21 cellular contexts compared by ENCODE assay signal in genomic region chr6:113671440-113671839, GRCh38.
A peak's percentile ranks its signal among the peaks of the same experiment; 100 is the strongest.
DNase-seq lines count a peak whose midpoint lies in the region; ATAC-seq and TF ChIP-seq lines count a peak whose summit lies in the region.
"Had no signal": no experiment of that assay in that cellular context is flagged by ENCODE, and none has a peak within 500 bp of the region (broad histone marks: within the 10 kb centered on the region; RNA-seq: fewer than 3 reads in every experiment).

No MANE protein-coding gene starts in this region.

- H3K27me3 ChIP-seq in GM23338 (ENCODE audit: insufficient read depth) = no peaks in the 10 kb centered on the region
- H3K27me3 ChIP-seq in neutrophil = no peaks in the 10 kb centered on the region
- H3K27me3 ChIP-seq: ascending aorta, BE2C had no signal

- H3K36me3 ChIP-seq in GM23338 (ENCODE audit: insufficient read depth) = no peaks in the 10 kb centered on the region
- H3K36me3 ChIP-seq in neutrophil = no peaks in the 10 kb centered on the region
- H3K36me3 ChIP-seq: ascending aorta, BE2C had no signal

- no peak overlapping the region for H3K27ac ChIP-seq in GM23338 (ENCODE audit: low read depth)
- peak overlapping the region; percentile 35 for H3K27ac ChIP-seq in neutrophil
- H3K27ac ChIP-seq: ascending aorta, KMS-11 had no signal

- H3K36me3 Mint-ChIP-seq in GM23338 (ENCODE audit: low read depth) (no peaks in the 10 kb centered on the region), progenitor cell of endocrine pancreas (ENCODE audit: insufficient read depth) (no peaks in the 10 kb centered on the region)
- no peaks in the 10 kb centered on the region for H3K36me3 Mint-ChIP-seq in dendritic cell treated with granulocyte-macrophage colony-stimulating factor and Interleukin-4, amounts not matched to agents 40 ng/mL and 50 ng/mL, for 4 days (ENCODE audit: low read depth)
- H3K36me3 Mint-ChIP-seq in activated naive CD4-positive, alpha-beta T cell treated with anti-CD3 and anti-CD28 coated beads, Interleukin-2, amount 50 U/mL, for 72 hours = no peaks in the 10 kb centered on the region
- H3K36me3 Mint-ChIP-seq: activated naive CD4-positive, alpha-beta T cell treated with anti-CD3 and anti-CD28 coated beads, Interleukin-2, amount 10 ng/mL, durations not matched to agents 7 days and 5 days had no signal

- no peaks in the 10 kb centered on the region for H3K79me2 ChIP-seq in GM23338 (replicated peaks; ENCODE audit: insufficient read depth)

- H2AFZ ChIP-seq in GM23338 = peak overlapping the region; percentile 33; the same call in 1 of the 2 replicates

- H3K9me2 ChIP-seq in GM23338 (ENCODE audit: insufficient read depth) = no peaks in the 10 kb centered on the region

- H3K9me3 ChIP-seq in neutrophil = no peaks in the 10 kb centered on the region
- H3K9me3 ChIP-seq: ascending aorta, BE2C had no signal

- no peaks in the 10 kb centered on the region for H3K9me3 Mint-ChIP-seq in GM23338
- no peaks in the 10 kb centered on the region for H3K9me3 Mint-ChIP-seq in dendritic cell treated with granulocyte-macrophage colony-stimulating factor and Interleukin-4, amounts not matched to agents 40 ng/mL and 50 ng/mL, for 4 days
- H3K9me3 Mint-ChIP-seq in activated naive CD4-positive, alpha-beta T cell treated with anti-CD3 and anti-CD28 coated beads, Interleukin-2, amount 50 U/mL, for 72 hours = no peaks in the 10 kb centered on the region
- H3K9me3 Mint-ChIP-seq in progenitor cell of endocrine pancreas (ENCODE audit: low read depth) = no peaks in the 10 kb centered on the region
- H3K9me3 Mint-ChIP-seq: activated B cell treated with CpG ODN at 0.5 μM for 24 hours; activated naive CD4-positive, alpha-beta T cell treated with anti-CD3 and anti-CD28 coated beads, Interleukin-2, amount 10 ng/mL, durations not matched to agents 7 days and 5 days; activated T-cell treated with anti-CD3 and anti-CD28 coated beads, Interleukin-2, amount 50 U/mL, for 4 hours had no signal

- 0 out of 2 replicates have a peak overlapping the region, but pooled peaks have one; percentile 37 for H3K4me2 ChIP-seq in GM23338
- H3K4me2 ChIP-seq: KMS-11, smooth muscle cell had no signal

- ATAC-seq in GM23338 = no peak
- ATAC-seq in activated naive CD4-positive, alpha-beta T cell treated with anti-CD3 and anti-CD28 coated beads, Interleukin-2, amount 50 U/mL, for 72 hours = no peak
- ATAC-seq: activated T-cell treated with anti-CD3 and anti-CD28 coated beads, Interleukin-2, amount 50 U/mL, for 4 hours; T-helper 17 cell had no signal

- H4K20me1 ChIP-seq in GM23338 (replicated peaks; ENCODE audit: insufficient read depth) = no peaks in the 10 kb centered on the region

- H3K4me3 Mint-ChIP-seq in GM23338 = no peak overlapping the region
- no peak overlapping the region for H3K4me3 Mint-ChIP-seq in dendritic cell treated with granulocyte-macrophage colony-stimulating factor and Interleukin-4, amounts not matched to agents 40 ng/mL and 50 ng/mL, for 4 days
- H3K4me3 Mint-ChIP-seq in progenitor cell of endocrine pancreas (ENCODE audit: low read depth) = no peak overlapping the region
- H3K4me3 Mint-ChIP-seq: activated B cell treated with CpG ODN at 0.5 μM for 24 hours; activated naive CD4-positive, alpha-beta T cell treated with anti-CD3 and anti-CD28 coated beads, Interleukin-2, amount 10 ng/mL, durations not matched to agents 7 days and 5 days; activated T-cell treated with anti-CD3 and anti-CD28 coated beads, Interleukin-2, amount 50 U/mL, for 4 hours; T-helper 17 cell had no signal

- H3K4me1 Mint-ChIP-seq in GM23338 (peaks cover 36% of the 10 kb centered on the region), progenitor cell of endocrine pancreas (ENCODE audit: low read depth) (peaks cover 29% of the 10 kb centered on the region)
- peaks cover 23% of the 10 kb centered on the region for H3K4me1 Mint-ChIP-seq in dendritic cell treated with granulocyte-macrophage colony-stimulating factor and Interleukin-4, amounts not matched to agents 40 ng/mL and 50 ng/mL, for 4 days (ENCODE audit: low read depth)
- H3K4me1 Mint-ChIP-seq: activated naive CD4-positive, alpha-beta T cell treated with anti-CD3 and anti-CD28 coated beads, Interleukin-2, amount 10 ng/mL, durations not matched to agents 7 days and 5 days; T-helper 17 cell had no signal

- H3K27me3 Mint-ChIP-seq in GM23338 (ENCODE audit: insufficient read depth, low read depth, poor library complexity) (no peaks in the 10 kb centered on the region), progenitor cell of endocrine pancreas (peaks cover 59% of the 10 kb centered on the region)
- H3K27me3 Mint-ChIP-seq in dendritic cell treated with granulocyte-macrophage colony-stimulating factor and Interleukin-4, amounts not matched to agents 40 ng/mL and 50 ng/mL, for 4 days = no peaks in the 10 kb centered on the region
- H3K27me3 Mint-ChIP-seq: activated B cell treated with CpG ODN at 0.5 μM for 24 hours; activated naive CD4-positive, alpha-beta T cell treated with anti-CD3 and anti-CD28 coated beads, Interleukin-2, amount 10 ng/mL, durations not matched to agents 7 days and 5 days had no signal

- H3K4me3 ChIP-seq in GM23338 (no peak overlapping the region), neutrophil (ENCODE audit: low read depth in 1 of 2, low read length in 1 of 2) (no peak overlapping the region)
- H3K4me3 ChIP-seq: ascending aorta, smooth muscle cell had no signal

- no peak for DNase-seq in GM23338 (ENCODE audit: low spot score)
- DNase-seq in NOMO-1 treated with DMSO at 0.1 percent for 48 hours (lab: John Stamatoyannopoulos, UW; ENCODE audit: unreplicated experiment) = peak; percentile 62
- no peak for DNase-seq in stimulated activated CD4-positive, alpha-beta T cell treated with anti-CD3 and anti-CD28 coated beads, Interleukin-2, amount 100 ng/mL, for 48 hours
- DNase-seq in activated naive CD4-positive, alpha-beta T cell treated with anti-CD3 and anti-CD28 coated beads, Interleukin-2, amount 50 U/mL, for 72 hours (ENCODE audit: low spot score in 2 of 2) = no peak
- no peak for DNase-seq in inferior parietal cortex (ENCODE audit: extremely low spot score)
- no peak for DNase-seq in progenitor cell of endocrine pancreas (ENCODE audit: low spot score, unreplicated experiment)
- DNase-seq: activated B cell treated with CpG ODN at 0.5 μM for 24 hours; activated naive CD4-positive, alpha-beta T cell treated with anti-CD3 and anti-CD28 coated beads, Interleukin-2, amount 10 ng/mL, durations not matched to agents 7 days and 5 days; activated T-cell treated with anti-CD3 and anti-CD28 coated beads, Interleukin-2, amount 50 U/mL, for 4 hours; BE2C; Calu3; NCI-H1105 treated with DMSO at 0.1 percent for 48 hours; NCI-H510A treated with DMSO at 0.1 percent for 48 hours; SIG-M5; stimulated activated CD4-positive, alpha-beta T cell treated with anti-CD3 and anti-CD28 coated beads, Interleukin-4, amount 100 ng/mL, for 4 hours; T-helper 17 cell had no signal

- H3K4me1 ChIP-seq in GM23338 (ENCODE audit: insufficient read depth) (peaks cover 34% of the 10 kb centered on the region), neutrophil (ENCODE audit: control insufficient read depth in 1 of 2, insufficient read depth in 1 of 2, low read depth in 1 of 2, low read length in 1 of 2) (peaks cover 15 to 20% of the 10 kb centered on the region in 2 experiments)

- no peaks in the 10 kb centered on the region for H3F3A ChIP-seq in GM23338 (replicated peaks; ENCODE audit: low read depth)

- intact Hi-C loops in dendritic cell treated with granulocyte-macrophage colony-stimulating factor and Interleukin-4, amounts not matched to agents 40 ng/mL and 50 ng/mL, for 4 days (cut with micrococcal nuclease) = no loop called here

- no peak overlapping the region for H3K27ac Mint-ChIP-seq in GM23338
- H3K27ac Mint-ChIP-seq in dendritic cell treated with granulocyte-macrophage colony-stimulating factor and Interleukin-4, amounts not matched to agents 40 ng/mL and 50 ng/mL, for 4 days = peak overlapping the region; percentile 45
- no peak overlapping the region for H3K27ac Mint-ChIP-seq in activated naive CD4-positive, alpha-beta T cell treated with anti-CD3 and anti-CD28 coated beads, Interleukin-2, amount 50 U/mL, for 72 hours
- no peak overlapping the region for H3K27ac Mint-ChIP-seq in progenitor cell of endocrine pancreas
- H3K27ac Mint-ChIP-seq: activated B cell treated with CpG ODN at 0.5 μM for 24 hours; activated naive CD4-positive, alpha-beta T cell treated with anti-CD3 and anti-CD28 coated beads, Interleukin-2, amount 10 ng/mL, durations not matched to agents 7 days and 5 days; T-helper 17 cell had no signal

- TF ChIP-seq CTCF in GM23338 (conservative IDR thresholded peaks at IDR 0.05; ENCODE audit: low read depth in 2 of 2) (no peak), neutrophil (IDR thresholded peaks at IDR 0.05) (no peak), progenitor cell of endocrine pancreas (IDR thresholded peaks at IDR 0.05; ENCODE audit: unreplicated experiment) (no peak)

TF ChIP-seq in GM23338, 12 proteins besides CTCF, POLR2A, EP300 and RAD21 (continues in another document):
- TF ChIP-seq STAT1 (IDR thresholded peaks at IDR 0.05; ENCODE audit: unreplicated experiment) = no peak
- TF ChIP-seq POLR2AphosphoS5 (IDR thresholded peaks at IDR 0.05; ENCODE audit: low read depth) = no peak
- no peak for TF ChIP-seq EZH2 (IDR thresholded peaks at IDR 0.05; ENCODE audit: low read depth, unreplicated experiment)
- TF ChIP-seq CREB1 (CRISPR knock-in tag; IDR thresholded peaks at IDR 0.05; ENCODE audit: low read depth) = no peak
- no peak for TF ChIP-seq ZNF331 (CRISPR knock-in tag; IDR thresholded peaks at IDR 0.05; ENCODE audit: low read depth)
